Comparison of ENCODE assay signal across 9 cellular contexts in genomic region chr1:15937706-15938168, GRCh38. TPM values are rescaled to one million over a fixed set of nuclear protein-coding genes. Genes with fewer than 3 reads are reported as not detected.
DNase-seq lines count a peak whose midpoint lies in the region; TF ChIP-seq lines count a peak whose summit lies in the region.
"Had no signal": no experiment of that assay in that cellular context is flagged by ENCODE, and none has a peak within 500 bp of the region (broad histone marks: within the 10 kb centered on the region; RNA-seq: fewer than 3 reads in every experiment).

No MANE protein-coding gene starts in this region.

- DNase-seq in GM12864 (ENCODE audit: low read depth) (no peak), OCI-LY7 (ENCODE audit: low spot score) (peak; percentile 39), dermis microvascular lymphatic vessel endothelial cell (ENCODE audit: low read depth in 2 of 2) (peak; percentile 38 to 85), posterior vena cava (ENCODE audit: low spot score) (peak; percentile 67), NCI-H146 (lab: John Stamatoyannopoulos, UW) (no peak), NCI-H748 treated with DMSO at 0.1 percent for 48 hours (lab: John Stamatoyannopoulos, UW) (no peak), GDM1 (lab: John Stamatoyannopoulos, UW) (no peak), NCI-H524 treated with DMSO at 0.1 percent for 48 hours (lab: John Stamatoyannopoulos, UW) (no peak)
- DNase-seq: left colon had no signal

- TF ChIP-seq CTCF in GM12864 (IDR thresholded peaks at IDR 0.05; ENCODE audit: low read depth, low read length, missing control alignments) (peak; percentile 24), OCI-LY7 (conservative IDR thresholded peaks at IDR 0.05; ENCODE audit: low read length) (peak; percentile 64)

- H3K27ac ChIP-seq in OCI-LY7 (ENCODE audit: low read depth, low read length, poor library complexity, severe bottlenecking) = no peak overlapping the region

- intact Hi-C loops in OCI-LY7 (cut with micrococcal nuclease; ENCODE audit: unreplicated experiment) = no loop called here
- intact Hi-C loops in posterior vena cava (cut with DNase I) = no loop called here

- no peaks in the 10 kb centered on the region for H3K9me3 ChIP-seq in OCI-LY7 (ENCODE audit: low read length)

- no peak overlapping the region for H3K4me2 ChIP-seq in OCI-LY7 (ENCODE audit: low read length)

- POLR2A ChIA-PET in OCI-LY7 (lab: Charles Lee) = interaction anchor here (0.6 kb wide), 1 partner anchor 46 kb away, joined by 4 read pairs; no protein-coding TSS in a partner anchor

- no peak overlapping the region for H3K4me3 ChIP-seq in GM12864 (ENCODE audit: low read depth, low read length)
- no peak overlapping the region for H3K4me3 ChIP-seq in OCI-LY7 (ENCODE audit: low read depth, low read length, poor library complexity, severe bottlenecking)

- H3K79me2 ChIP-seq in OCI-LY7 (ENCODE audit: insufficient read depth, low read depth, low read length) = no peaks in the 10 kb centered on the region

- H3K36me3 ChIP-seq in OCI-LY7 (ENCODE audit: insufficient read depth, low read length) = peaks cover 99% of the 10 kb centered on the region

- no peaks in the 10 kb centered on the region for H4K20me1 ChIP-seq in OCI-LY7 (ENCODE audit: insufficient read depth, low read length)

- no peaks in the 10 kb centered on the region for H3K4me1 ChIP-seq in OCI-LY7 (ENCODE audit: insufficient read depth, low read length, poor library complexity, severe bottlenecking)

- CTCF ChIA-PET in OCI-LY7 (lab: Charles Lee; ENCODE audit: unreplicated experiment) = interaction anchor here (0.6 kb wide), 1 partner anchor 11 kb away, joined by 3 read pairs; no protein-coding TSS in a partner anchor

- H2AFZ ChIP-seq in OCI-LY7 (ENCODE audit: low read length) = no peak overlapping the region

- BruUV-seq in OCI-LY7 (replicated peaks; lab: Mats Ljungman, UMichigan) = no TSS peak

- no peaks in the 10 kb centered on the region for H3K9me2 ChIP-seq in OCI-LY7 (ENCODE audit: insufficient read depth, low read length)

RNA-seq across cellular contexts. Expression of gene ZBTB17, which starts 38.2 kb away (rescaled TPM):
- 32.1 and 53.4 TPM in 2 replicates for total RNA-seq in OCI-LY7 (2014; rRNA removed; shearing (Covaris generic))
- 51.1 and 52.9 TPM in 2 replicates for total RNA-seq in OCI-LY7 (2022)
- total RNA-seq in dermis microvascular lymphatic vessel endothelial cell = 33.5 and 38.4 TPM in 2 replicates
- total RNA-seq in posterior vena cava = 10 to 100 TPM; 31.6 to 38.7 TPM

Comparison
In these comparisons a context has a peak if more than half of its experiments do, and no peak if none do; other contexts are left out.
1. DNase-seq: peak in OCI-LY7 (single experiment), dermis microvascular lymphatic vessel endothelial cell (2 of 2) and posterior vena cava (single experiment); none in GM12864 (single experiment), NCI-H146 (single experiment), NCI-H748 treated with DMSO at 0.1 percent for 48 hours (single experiment), GDM1 (single experiment) and NCI-H524 treated with DMSO at 0.1 percent for 48 hours (single experiment).